Comparison of ENCODE assay signal across 23 cellular contexts in genomic region chr7:141184532-141185190, GRCh38.
DNase-seq lines count a peak whose midpoint lies in the region; ATAC-seq and TF ChIP-seq lines count a peak whose summit lies in the region.
"Had no signal": no experiment of that assay in that cellular context is flagged by ENCODE, and none has a peak within 500 bp of the region (broad histone marks: within the 10 kb centered on the region; RNA-seq: fewer than 3 reads in every experiment).

No MANE protein-coding gene starts in this region.

- in situ Hi-C loops in Caki2 (cut with HindIII; ENCODE audit: low pct_unique_long_range_greater_than_20kb, low sequenced_read_pairs) = no loop called here

- peaks cover 4% of the 10 kb centered on the region for H3K27me3 Mint-ChIP-seq in memory B cell

- H3K9me3 Mint-ChIP-seq in memory B cell = no peaks in the 10 kb centered on the region
- H3K9me3 Mint-ChIP-seq: CD8-positive, alpha-beta T cell had no signal

- peaks cover 3% of the 10 kb centered on the region for H3K36me3 Mint-ChIP-seq in memory B cell
- H3K36me3 Mint-ChIP-seq: CD8-positive, alpha-beta T cell; IgD-negative memory B cell had no signal

- H3K4me3 Mint-ChIP-seq in memory B cell = no peak overlapping the region
- H3K4me3 Mint-ChIP-seq: CD8-positive, alpha-beta T cell; IgD-negative memory B cell had no signal

- no peaks in the 10 kb centered on the region for H3K4me1 Mint-ChIP-seq in memory B cell

- no peak overlapping the region for H3K4me3 ChIP-seq in GM12864 (ENCODE audit: low read depth, low read length)
- H3K4me3 ChIP-seq: BLaER1 treated with 17β-estradiol and CSF1 and Interleukin-3, amounts not matched to agents 10 nM and 100 nM; MG63 had no signal

- peak; percentile 28 for DNase-seq in Caki2 (ENCODE audit: low read depth)
- DNase-seq in GM12864 (ENCODE audit: low read depth) = peak; percentile 7
- DNase-seq in memory B cell (ENCODE audit: low spot score in 2 of 2) = no peak
- DNase-seq in amygdala (lab: John Stamatoyannopoulos, UW) = no peak
- no peak for DNase-seq in NCI-H524 treated with DMSO at 0.1 percent for 48 hours (lab: John Stamatoyannopoulos, UW)
- no peak for DNase-seq in hepatic stellate cell (ENCODE audit: low spot score)
- DNase-seq: CD8-positive, alpha-beta T cell; DMS53; Karpas-422; MG63; NCI-H1048; NCI-H1436 treated with DMSO at 0.1 percent for 48 hours; NCI-H2029; NCI-H345; NCI-H526; PC-3; RPMI8226; SHP77 treated with DMSO at 0.1 percent for 48 hours; SK-N-SH had no signal

- ATAC-seq in HG02759 (IDR thresholded peaks at IDR 0.05; ENCODE audit: unreplicated experiment) = peak; percentile 38
- ATAC-seq in memory B cell (ENCODE audit: low read depth) = peak; percentile 55
- ATAC-seq in HG02938 (IDR thresholded peaks at IDR 0.05; ENCODE audit: unreplicated experiment) = no peak
- ATAC-seq: CD8-positive, alpha-beta T cell; PC-3 had no signal

- H3K27ac Mint-ChIP-seq in memory B cell = peak overlapping the region; percentile 2
- H3K27ac Mint-ChIP-seq: CD8-positive, alpha-beta T cell; IgD-negative memory B cell had no signal

- TF ChIP-seq CTCF in GM12864 (IDR thresholded peaks at IDR 0.05; ENCODE audit: low read depth, low read length, missing control alignments) = no peak

Comparison
In these comparisons a context has a peak if more than half of its experiments do, and no peak if none do; other contexts are left out.
1. DNase-seq: peak in Caki2 (single experiment) and GM12864 (single experiment); none in memory B cell (0 of 2), amygdala (0 of 56), NCI-H524 treated with DMSO at 0.1 percent for 48 hours (single experiment) and hepatic stellate cell (single experiment).